Comparison of ENCODE assay signal across 33 cellular contexts in the genomic region with DNA sequence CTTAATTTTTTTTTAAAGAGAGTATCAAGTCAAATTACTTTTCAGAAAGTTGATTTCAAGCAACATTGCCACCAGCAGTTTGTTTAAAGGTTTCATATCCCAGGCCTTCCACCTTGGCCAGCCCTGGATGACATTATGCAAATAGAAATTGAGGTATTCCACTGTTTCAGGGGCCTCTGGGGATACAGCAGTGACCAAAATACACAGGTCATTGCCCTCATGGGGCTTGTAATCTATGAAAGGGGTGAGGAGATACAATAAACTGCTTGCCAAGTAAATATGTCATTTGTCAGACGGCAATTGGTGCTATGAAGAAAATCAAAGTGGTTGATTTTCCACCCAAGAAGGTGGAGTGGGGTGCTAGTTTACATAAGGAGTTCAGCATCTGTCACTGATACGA. TPM values are rescaled to one million over a fixed set of nuclear protein-coding genes. Genes with fewer than 3 reads are reported as not detected.
DNase-seq lines count a peak whose midpoint lies in the region; ATAC-seq and TF ChIP-seq lines count a peak whose summit lies in the region.
"Had no signal": no experiment of that assay in that cellular context is flagged by ENCODE, and none has a peak within 500 bp of the region (broad histone marks: within the 10 kb centered on the region; RNA-seq: fewer than 3 reads in every experiment).

No MANE protein-coding gene starts in this region.

- H3K4me1 Mint-ChIP-seq in activated CD4-positive, alpha-beta memory T cell treated with anti-CD3 and anti-CD28 coated beads, Interleukin-2, amount 10 ng/mL, durations not matched to agents 7 days and 5 days = peaks cover 46% of the 10 kb centered on the region
- H3K4me1 Mint-ChIP-seq in activated CD4-positive, alpha-beta memory T cell treated with anti-CD3 and anti-CD28 coated beads for 36 hours (ENCODE audit: low read depth) = peaks cover 15% of the 10 kb centered on the region
- peaks cover 37% of the 10 kb centered on the region for H3K4me1 Mint-ChIP-seq in activated T-helper 1 cell treated with anti-CD3 and anti-CD28 coated beads, Interleukin-12 subunit alpha, Interleukin-12 subunit beta, Interleukin-2, Interleukin-4 antibody, amounts not matched to agents 30 ng/mL and 10 ng/mL and 1 ng/mL, durations not matched to agents 14 hours and 24 hours and 36 hours (ENCODE audit: low read depth)
- H3K4me1 Mint-ChIP-seq: neural crest cell had no signal

- TF ChIP-seq POLR2A in stomach (IDR thresholded peaks at IDR 0.05) = no peak

- intact Hi-C loops in activated CD4-positive, alpha-beta memory T cell treated with anti-CD3 and anti-CD28 coated beads for 36 hours (cut with micrococcal nuclease) = loop anchor here (2.0 kb wide), 1 partner anchor 123 kb away; no protein-coding TSS in a partner anchor
- intact Hi-C loops in activated T-helper 1 cell treated with anti-CD3 and anti-CD28 coated beads, Interleukin-12 subunit alpha, Interleukin-12 subunit beta, Interleukin-2, Interleukin-4 antibody, amounts not matched to agents 30 ng/mL and 10 ng/mL and 1 ng/mL, durations not matched to agents 14 hours and 24 hours and 36 hours (cut with micrococcal nuclease) = loop anchor here (1.0 to 5.0 kb wide), 4 partner anchors 86 to 433 kb away; partner anchors contain the start of genes CCP110 and GDE1
- intact Hi-C loops in stomach (cut with DNase I; ENCODE audit: low total_unique reads) = loop anchor here (10.0 kb wide), 1 partner anchor 215 kb away; the partner anchor contains the start of gene SYT17

- no peak for DNase-seq in activated CD4-positive, alpha-beta memory T cell treated with anti-CD3 and anti-CD28 coated beads, Interleukin-2, amount 10 ng/mL, durations not matched to agents 7 days and 5 days
- no peak for DNase-seq in activated CD4-positive, alpha-beta memory T cell treated with anti-CD3 and anti-CD28 coated beads for 36 hours
- DNase-seq in NAMALWA (ENCODE audit: low spot score) (peak; percentile 16), stomach (no peak), SKM-1 treated with dmso at 0.1 percent for 144 hours (lab: John Stamatoyannopoulos, UW; ENCODE audit: unreplicated experiment) (no peak)
- no peak for DNase-seq in activated T-helper 1 cell treated with anti-CD3 and anti-CD28 coated beads, Interleukin-12 subunit alpha, Interleukin-12 subunit beta, Interleukin-2, Interleukin-4 antibody, amounts not matched to agents 30 ng/mL and 10 ng/mL and 1 ng/mL, durations not matched to agents 14 hours and 24 hours and 36 hours (ENCODE audit: low spot score)
- DNase-seq: activated T-cell treated with anti-CD3 and anti-CD28 coated beads, Interleukin-2, amount 50 U/mL, for 48 hours; adrenal gland; COR-L47; erythroblast; GDM1; HCEC 1CT; immature natural killer cell; KBM-7; left cardiac atrium; NCI-H1105 treated with DMSO at 0.1 percent for 48 hours; NCI-H2029; NCI-H2227 treated with DMSO at 0.1 percent for 48 hours; NCI-H526 treated with DMSO at 0.1 percent for 48 hours; pancreas; right cardiac atrium; SIG-M5; stimulated activated CD4-positive, alpha-beta T cell treated with anti-CD3 and anti-CD28 coated beads, Interleukin-2, amount 100 ng/mL, for 24 hours; stimulated activated naive CD8-positive, alpha-beta T cell treated with anti-CD3 and anti-CD28 coated beads, Interleukin-15, Interleukin-2, amounts not matched to agents 100 U/mL and 50 U/mL, for 24 hours had no signal

- POLR2A ChIA-PET in activated CD4-positive, alpha-beta memory T cell treated with anti-CD3 and anti-CD28 coated beads, Interleukin-2, amount 10 ng/mL, durations not matched to agents 7 days and 5 days (lab: Charles Lee) = interaction anchor here (0.6 to 1.0 kb wide), 2 partner anchors 8 to 228 kb away, joined by 3 read pairs; no protein-coding TSS in a partner anchor
- POLR2A ChIA-PET in activated CD4-positive, alpha-beta memory T cell treated with anti-CD3 and anti-CD28 coated beads for 36 hours (lab: Charles Lee) = no interaction called here

- H3K4me3 ChIP-seq in stomach = no peak overlapping the region
- H3K4me3 ChIP-seq: adrenal gland, pancreas, thoracic aorta had no signal

- peaks cover 2% of the 10 kb centered on the region for H3K27me3 Mint-ChIP-seq in activated CD4-positive, alpha-beta memory T cell treated with anti-CD3 and anti-CD28 coated beads, Interleukin-2, amount 10 ng/mL, durations not matched to agents 7 days and 5 days
- H3K27me3 Mint-ChIP-seq in activated CD4-positive, alpha-beta memory T cell treated with anti-CD3 and anti-CD28 coated beads for 36 hours = peaks cover 3% of the 10 kb centered on the region
- H3K27me3 Mint-ChIP-seq in activated T-helper 1 cell treated with anti-CD3 and anti-CD28 coated beads, Interleukin-12 subunit alpha, Interleukin-12 subunit beta, Interleukin-2, Interleukin-4 antibody, amounts not matched to agents 30 ng/mL and 10 ng/mL and 1 ng/mL, durations not matched to agents 14 hours and 24 hours and 36 hours (ENCODE audit: insufficient read depth) = peaks cover 6% of the 10 kb centered on the region

- CTCF ChIA-PET in activated CD4-positive, alpha-beta memory T cell treated with anti-CD3 and anti-CD28 coated beads, Interleukin-2, amount 10 ng/mL, durations not matched to agents 7 days and 5 days (lab: Charles Lee) = interaction anchor here (0.8 to 2.0 kb wide), 3 partner anchors 18 to 294 kb away, joined by 3 to 11 read pairs (median 4); no protein-coding TSS in a partner anchor
- CTCF ChIA-PET in activated CD4-positive, alpha-beta memory T cell treated with anti-CD3 and anti-CD28 coated beads for 36 hours (lab: Charles Lee) = no interaction called here

- peak overlapping the region; percentile 20 to 73 (median 47) for H3K27ac ChIP-seq in stomach
- H3K27ac ChIP-seq: adrenal gland, pancreas, thoracic aorta had no signal

- no peaks in the 10 kb centered on the region for H3K36me3 ChIP-seq in stomach
- H3K36me3 ChIP-seq: adrenal gland, pancreas, thoracic aorta had no signal

- no peak overlapping the region for H3K4me3 Mint-ChIP-seq in activated CD4-positive, alpha-beta memory T cell treated with anti-CD3 and anti-CD28 coated beads, Interleukin-2, amount 10 ng/mL, durations not matched to agents 7 days and 5 days
- H3K4me3 Mint-ChIP-seq in activated CD4-positive, alpha-beta memory T cell treated with anti-CD3 and anti-CD28 coated beads for 36 hours = no peak overlapping the region
- no peak overlapping the region for H3K4me3 Mint-ChIP-seq in activated T-helper 1 cell treated with anti-CD3 and anti-CD28 coated beads, Interleukin-12 subunit alpha, Interleukin-12 subunit beta, Interleukin-2, Interleukin-4 antibody, amounts not matched to agents 30 ng/mL and 10 ng/mL and 1 ng/mL, durations not matched to agents 14 hours and 24 hours and 36 hours
- H3K4me3 Mint-ChIP-seq: dendritic cell treated with granulocyte-macrophage colony-stimulating factor and Interleukin-4, amounts not matched to agents 40 ng/mL and 50 ng/mL, for 4 days; immature natural killer cell; neural crest cell had no signal

- TF ChIP-seq EP300 in stomach (IDR thresholded peaks at IDR 0.05) = no peak

- TF ChIP-seq CTCF in stomach (IDR thresholded peaks at IDR 0.05) = no peak

- H3K27me3 ChIP-seq in stomach = peaks cover 0 to 6% (median 0%) of the 10 kb centered on the region in 3 donors
- H3K27me3 ChIP-seq: adrenal gland, pancreas had no signal

- H3K9me3 ChIP-seq in stomach = no peaks in the 10 kb centered on the region
- H3K9me3 ChIP-seq: adrenal gland, pancreas, thoracic aorta had no signal

- H3K36me3 Mint-ChIP-seq in activated CD4-positive, alpha-beta memory T cell treated with anti-CD3 and anti-CD28 coated beads, Interleukin-2, amount 10 ng/mL, durations not matched to agents 7 days and 5 days (ENCODE audit: low read depth) = no peaks in the 10 kb centered on the region
- H3K36me3 Mint-ChIP-seq in activated CD4-positive, alpha-beta memory T cell treated with anti-CD3 and anti-CD28 coated beads for 36 hours = no peaks in the 10 kb centered on the region
- no peaks in the 10 kb centered on the region for H3K36me3 Mint-ChIP-seq in activated T-helper 1 cell treated with anti-CD3 and anti-CD28 coated beads, Interleukin-12 subunit alpha, Interleukin-12 subunit beta, Interleukin-2, Interleukin-4 antibody, amounts not matched to agents 30 ng/mL and 10 ng/mL and 1 ng/mL, durations not matched to agents 14 hours and 24 hours and 36 hours (ENCODE audit: low read depth)
- H3K36me3 Mint-ChIP-seq: brain, immature natural killer cell had no signal

- H3K4me1 ChIP-seq in stomach = peaks cover 34 to 58% (median 44%) of the 10 kb centered on the region in 4 donors
- H3K4me1 ChIP-seq: adrenal gland had no signal

- H3K9me3 Mint-ChIP-seq in activated CD4-positive, alpha-beta memory T cell treated with anti-CD3 and anti-CD28 coated beads, Interleukin-2, amount 10 ng/mL, durations not matched to agents 7 days and 5 days = no peaks in the 10 kb centered on the region
- no peaks in the 10 kb centered on the region for H3K9me3 Mint-ChIP-seq in activated CD4-positive, alpha-beta memory T cell treated with anti-CD3 and anti-CD28 coated beads for 36 hours
- H3K9me3 Mint-ChIP-seq in activated T-helper 1 cell treated with anti-CD3 and anti-CD28 coated beads, Interleukin-12 subunit alpha, Interleukin-12 subunit beta, Interleukin-2, Interleukin-4 antibody, amounts not matched to agents 30 ng/mL and 10 ng/mL and 1 ng/mL, durations not matched to agents 14 hours and 24 hours and 36 hours = no peaks in the 10 kb centered on the region
- H3K9me3 Mint-ChIP-seq: brain; dendritic cell treated with granulocyte-macrophage colony-stimulating factor and Interleukin-4, amounts not matched to agents 40 ng/mL and 50 ng/mL, for 4 days; immature natural killer cell; neural crest cell had no signal

- WGBS in stomach, 5 donors = 13 to 44% (median 24%) methylated on average over 2 of the region's 2 CpGs

- peak overlapping the region; percentile 80 for H3K27ac Mint-ChIP-seq in activated CD4-positive, alpha-beta memory T cell treated with anti-CD3 and anti-CD28 coated beads, Interleukin-2, amount 10 ng/mL, durations not matched to agents 7 days and 5 days
- H3K27ac Mint-ChIP-seq in activated CD4-positive, alpha-beta memory T cell treated with anti-CD3 and anti-CD28 coated beads for 36 hours = no peak overlapping the region
- peak overlapping the region; percentile 37 for H3K27ac Mint-ChIP-seq in activated T-helper 1 cell treated with anti-CD3 and anti-CD28 coated beads, Interleukin-12 subunit alpha, Interleukin-12 subunit beta, Interleukin-2, Interleukin-4 antibody, amounts not matched to agents 30 ng/mL and 10 ng/mL and 1 ng/mL, durations not matched to agents 14 hours and 24 hours and 36 hours
- H3K27ac Mint-ChIP-seq: brain; dendritic cell treated with granulocyte-macrophage colony-stimulating factor and Interleukin-4, amounts not matched to agents 40 ng/mL and 50 ng/mL, for 4 days; immature natural killer cell had no signal

- no peak for ATAC-seq in GM19324 (IDR thresholded peaks at IDR 0.05; ENCODE audit: low FRiP score, unreplicated experiment)
- ATAC-seq: activated CD4-positive, CD25-positive, alpha-beta regulatory T cell treated with anti-CD3 and anti-CD28 coated beads, Interleukin-2, amount 50 U/mL, for 24 hours; left cardiac atrium; pancreas; right cardiac atrium; stimulated activated naive CD8-positive, alpha-beta T cell treated with anti-CD3 and anti-CD28 coated beads, Interleukin-15, Interleukin-2, amounts not matched to agents 100 U/mL and 50 U/mL, for 24 hours had no signal

RNA-seq across cellular contexts. Expression of gene TMC5, which starts 37.8 kb away (rescaled TPM):
- under 1 TPM; 0.53 to 0.98 TPM for total RNA-seq in activated CD4-positive, alpha-beta memory T cell treated with anti-CD3 and anti-CD28 coated beads, Interleukin-2, amount 10 ng/mL, durations not matched to agents 7 days and 5 days
- not detected for total RNA-seq in activated CD4-positive, alpha-beta memory T cell treated with anti-CD3 and anti-CD28 coated beads for 36 hours
- 0.10 and 0.26 TPM in 2 replicates for total RNA-seq in activated T-helper 1 cell treated with anti-CD3 and anti-CD28 coated beads, Interleukin-12 subunit alpha, Interleukin-12 subunit beta, Interleukin-2, Interleukin-4 antibody, amounts not matched to agents 30 ng/mL and 10 ng/mL and 1 ng/mL, durations not matched to agents 14 hours and 24 hours and 36 hours
- total RNA-seq in stomach = 10 to 100 TPM in 4 of 5 donors, 1 to 10 TPM in 1; 7.2 to 92.7 (median 54.3) TPM
- 10 to 100 TPM; 16.0 to 28.0 (median 17.4) TPM for polyA plus RNA-seq in stomach
- total RNA-seq: glomerular endothelial cell, neural crest cell had no signal
- polyA plus RNA-seq: AG04450, BJ, immature natural killer cell had no signal
